ENCODE assay signal across 8 cellular contexts in genomic region chr11:96342971-96343711, GRCh38. TPM values are rescaled to one million over a fixed set of nuclear protein-coding genes. Genes with fewer than 3 reads are reported as not detected.
A peak's percentile ranks its signal among the peaks of the same experiment; 100 is the strongest.
DNase-seq lines count a peak whose midpoint lies in the region; ATAC-seq and TF ChIP-seq lines count a peak whose summit lies in the region.

MAML2 (minus strand) TSS chr11:96343195; CDS start chr11:96341895, 1,300 bp downstream.

- ATAC-seq in GM21825 (IDR thresholded peaks at IDR 0.05; ENCODE audit: unreplicated experiment), result peak; percentile 81
- ATAC-seq in naive thymus-derived CD8-positive, alpha-beta T cell, result peak; percentile 78 to 83
- peak; percentile 82 for ATAC-seq in stimulated activated naive B cell treated with anti-CD40 and anti-IgM and Interleukin-4, amounts not matched to agents 10 μg/mL and 1 μg/mL and 100 μg/mL, for 72 hours (replicated peaks)

- H3K4me1 Mint-ChIP-seq in naive thymus-derived CD8-positive, alpha-beta T cell, result peaks cover 19 to 50% (median 31%) of the 10 kb centered on the region in 4 donors
- H3K4me1 Mint-ChIP-seq in stimulated activated naive B cell treated with anti-CD40 and anti-IgM and Interleukin-4, amounts not matched to agents 10 μg/mL and 1 μg/mL and 100 μg/mL, for 72 hours, result peaks cover 36 to 46% of the 10 kb centered on the region in 2 donors

- H3K9me3 Mint-ChIP-seq in naive thymus-derived CD8-positive, alpha-beta T cell, result peaks cover 0 to 2% (median 0%) of the 10 kb centered on the region in 9 donors
- no peaks in the 10 kb centered on the region for H3K9me3 Mint-ChIP-seq in stimulated activated naive B cell treated with anti-CD40 and anti-IgM and Interleukin-4, amounts not matched to agents 10 μg/mL and 1 μg/mL and 100 μg/mL, for 72 hours

- DNase-seq in DMS79 treated with DMSO at 0.1 percent for 48 hours (lab: John Stamatoyannopoulos, UW), result peak; percentile 93
- peak; percentile 98 for DNase-seq in Karpas-422
- peak; percentile 93 for DNase-seq in RKO (ENCODE audit: low spot score)
- peak; percentile 75 to 83 for DNase-seq in activated T-helper 1 cell treated with anti-CD3 and anti-CD28 coated beads, Interleukin-2, amount 50 U/mL, for 16 hours (ENCODE audit: low read depth in 1 of 2, low spot score in 1 of 2)
- peak; percentile 92 for DNase-seq in fibroblast of mammary gland (ENCODE audit: low read depth)
- DNase-seq in naive thymus-derived CD8-positive, alpha-beta T cell, result peak; percentile 74 to 94 (median 89)
- peak; percentile 91 for DNase-seq in stimulated activated naive B cell treated with anti-CD40 and anti-IgM and Interleukin-4, amounts not matched to agents 10 μg/mL and 1 μg/mL and 100 μg/mL, for 72 hours

- H3K27ac Mint-ChIP-seq in naive thymus-derived CD8-positive, alpha-beta T cell, result peak within 1 kb of the TSS; percentile 94 to 99 (median 97)
- peak within 1 kb of the TSS; percentile 96 for H3K27ac Mint-ChIP-seq in stimulated activated naive B cell treated with anti-CD40 and anti-IgM and Interleukin-4, amounts not matched to agents 10 μg/mL and 1 μg/mL and 100 μg/mL, for 72 hours

- no peaks in the 10 kb centered on the region for H3K27me3 Mint-ChIP-seq in naive thymus-derived CD8-positive, alpha-beta T cell
- no peaks in the 10 kb centered on the region for H3K27me3 Mint-ChIP-seq in stimulated activated naive B cell treated with anti-CD40 and anti-IgM and Interleukin-4, amounts not matched to agents 10 μg/mL and 1 μg/mL and 100 μg/mL, for 72 hours

- POLR2A ChIA-PET in naive thymus-derived CD8-positive, alpha-beta T cell (lab: Charles Lee), result interaction anchor here (0.6 to 3.5 kb wide), 26 partner anchors 11 to 553 kb away, joined by 3 to 26 read pairs (median 4); partner anchors contain the start of genes CCDC82, CEP57, FAM76B and JRKL

- no peaks in the 10 kb centered on the region for H4K20me1 ChIP-seq in Karpas-422 (ENCODE audit: insufficient read depth, low read depth, low read length)

- no peaks in the 10 kb centered on the region for H3K79me2 ChIP-seq in Karpas-422 (ENCODE audit: low read length)

- peak within 1 kb of the TSS; percentile 91 to 99 (median 96) for H3K4me3 Mint-ChIP-seq in naive thymus-derived CD8-positive, alpha-beta T cell
- peak within 1 kb of the TSS; percentile 98 to 99 for H3K4me3 Mint-ChIP-seq in stimulated activated naive B cell treated with anti-CD40 and anti-IgM and Interleukin-4, amounts not matched to agents 10 μg/mL and 1 μg/mL and 100 μg/mL, for 72 hours

- H2AFZ ChIP-seq in Karpas-422 (ENCODE audit: low read length), result peak within 1 kb of the TSS; percentile 85

- H3K9me3 ChIP-seq in Karpas-422 (ENCODE audit: low read length), result no peaks in the 10 kb centered on the region

- H3K36me3 ChIP-seq in Karpas-422 (ENCODE audit: insufficient read depth, low read length), result no peaks in the 10 kb centered on the region

- H3K4me3 ChIP-seq in Karpas-422 (ENCODE audit: low read length) (peak within 1 kb of the TSS; percentile 69), fibroblast of mammary gland (ENCODE audit: control insufficient read depth, low read depth, low read length) (peak within 1 kb of the TSS; percentile 96)

- peak within 1 kb of the TSS; percentile 89 for H3K4me2 ChIP-seq in Karpas-422 (ENCODE audit: low read depth, low read length, poor library complexity, severe bottlenecking)

- peaks cover 37% of the 10 kb centered on the region for H3K4me1 ChIP-seq in Karpas-422 (ENCODE audit: low read length)

- no peaks in the 10 kb centered on the region for H3K9me2 ChIP-seq in Karpas-422 (replicated peaks; ENCODE audit: insufficient read depth, low read length)

- peaks cover 8 to 11% (median 10%) of the 10 kb centered on the region in 3 donors for H3K36me3 Mint-ChIP-seq in naive thymus-derived CD8-positive, alpha-beta T cell
- H3K36me3 Mint-ChIP-seq in stimulated activated naive B cell treated with anti-CD40 and anti-IgM and Interleukin-4, amounts not matched to agents 10 μg/mL and 1 μg/mL and 100 μg/mL, for 72 hours, result peaks cover 1 to 3% of the 10 kb centered on the region in 2 donors

- no peak within 1 kb of the TSS for H3K27ac ChIP-seq in Karpas-422 (ENCODE audit: low read length)

- H3K9ac ChIP-seq in Karpas-422 (ENCODE audit: low read length), result peak within 1 kb of the TSS; percentile 61

- H3K27me3 ChIP-seq in Karpas-422 (ENCODE audit: low read length), result no peaks in the 10 kb centered on the region; the same call in 1 of the 2 replicates

- TF ChIP-seq CTCF in fibroblast of mammary gland (conservative IDR thresholded peaks at IDR 0.05; ENCODE audit: control insufficient read depth, insufficient read depth, low read depth, low read length), result peak; percentile 90

RNA-seq across cellular contexts. Expression of gene MAML2, which starts in this region (rescaled TPM):
- total RNA-seq in Karpas-422 (2014; rRNA removed; shearing (Covaris generic); ENCODE audit: low replicate concordance), result 0.11 and 0.18 TPM in 2 replicates
- 10 to 100 TPM; 68.2 to 68.5 TPM for total RNA-seq in naive thymus-derived CD8-positive, alpha-beta T cell
- 10 to 100 TPM in 2 of 3 donors, 1 to 10 TPM in 1; 6.6 to 33.0 (median 15.3) TPM for polyA plus RNA-seq in naive thymus-derived CD8-positive, alpha-beta T cell

Comparison
In these comparisons a context has a peak if more than half of its experiments do, and no peak if none do; other contexts are left out.
1. RNA of gene MAML2 (total RNA-seq): 68.2 to 68.5 TPM in naive thymus-derived CD8-positive, alpha-beta T cell; 0.11 to 0.18 TPM in Karpas-422; every median in the first group is over 10 times any median in the second.
2. Peak in DNase-seq, H3K4me3 ChIP-seq, H3K9ac ChIP-seq and H3K4me2 ChIP-seq in Karpas-422; RNA of the gene not detected or under 1 TPM.
3. Peak in every context shown above with its lines, with median percentiles within 50 percentile points of each other: DNase-seq and ATAC-seq.